7 cellular contexts compared by ENCODE assay signal in genomic region chr17:1718362-1719165, GRCh38. TPM values are rescaled to one million over a fixed set of nuclear protein-coding genes. Genes with fewer than 3 reads are reported as not detected.
DNase-seq lines count a peak whose midpoint lies in the region; ATAC-seq, FAIRE-seq and TF ChIP-seq lines count a peak whose summit lies in the region.
"Had no signal": no experiment of that assay in that cellular context is flagged by ENCODE, and none has a peak within 500 bp of the region (broad histone marks: within the 10 kb centered on the region; RNA-seq: fewer than 3 reads in every experiment).

No MANE protein-coding gene starts in this region.

- CTCF ChIA-PET in HCT116 (lab: Charles Lee) (interaction anchor here (0.6 to 4.8 kb wide), 5 partner anchors 8 to 526 kb away, joined by 3 to 39 read pairs (median 5); no protein-coding TSS in a partner anchor), K562 (lab: Yijun Ruan, JAX; ENCODE audit: low intra/inter-chr PET ratio) (no interaction called here)

- intact Hi-C loops in HCT116 (cut with micrococcal nuclease) = loop anchor here (10.0 kb wide), 1 partner anchor 686 kb away; the partner anchor contains the start of gene MNT
- intact Hi-C loops in K562 (cut with micrococcal nuclease) = loop anchor here (5.0 kb wide), 3 partner anchors 36 to 314 kb away; partner anchors contain the start of genes DPH1, PRPF8 and SERPINF1

- H3K4me3 ChIP-seq in HCT116 (replicated peaks in 1 of 2; ENCODE audit: low read depth in 1 of 2, low read length in 2 of 2) (peak overlapping the region in 1 of 2 experiments; percentile 13; a peak in 1 of 4 replicates), K562 (no peak overlapping the region), trophoblast cell (ENCODE audit: low read depth, low read length) (no peak overlapping the region)

- in situ Hi-C loops in K562 (cut with MboI) = loop anchor here (10.0 kb wide), 1 partner anchor 316 kb away; the partner anchor contains the start of gene DPH1

- H2BK120ac ChIP-seq in trophoblast cell (ENCODE audit: insufficient read depth, low read length, poor library complexity) = peak overlapping the region; percentile 59

- peak overlapping the region; percentile 57 for H3K4ac ChIP-seq in trophoblast cell (ENCODE audit: low read depth, low read length)

- H3K4me2 ChIP-seq in HCT116 (ENCODE audit: low read length) (peak overlapping the region; percentile 94), K562 (ENCODE audit: insufficient read depth, low read length) (peak overlapping the region; percentile 85), trophoblast cell (ENCODE audit: low read length) (no peak overlapping the region)

- H3K27ac ChIP-seq in HCT116 (ENCODE audit: low read depth, low read length) (peak overlapping the region; percentile 99), K562 (ENCODE audit: extremely low read depth, low read depth, low read length) (peak overlapping the region; percentile 99), trophoblast cell (ENCODE audit: low read depth, low read length) (no peak overlapping the region)

- TF ChIP-seq CTCF in HCT116 (IDR thresholded peaks at IDR 0.05 in 2 of 3, conservative IDR thresholded peaks at IDR 0.05 in 1 of 3; ENCODE audit: borderline replicate concordance in 1 of 3, insufficient read depth in 1 of 3, low read depth in 2 of 3, low read length in 2 of 3) (no peak), K562 (IDR thresholded peaks at IDR 0.05 in 2 of 3, conservative IDR thresholded peaks at IDR 0.05 in 1 of 3; ENCODE audit: insufficient read depth in 2 of 3, low read depth in 1 of 3, low read length in 3 of 3) (no peak)

- H3K9me2 ChIP-seq in HCT116 (ENCODE audit: insufficient read depth) = no peaks in the 10 kb centered on the region

- no peaks in the 10 kb centered on the region for H3K9me3 ChIP-seq in HCT116 (ENCODE audit: control insufficient read depth in 1 of 2, insufficient read depth in 1 of 2, low read depth in 1 of 2, low read length in 2 of 2)
- H3K9me3 ChIP-seq in K562 (replicated peaks; ENCODE audit: control insufficient read depth, insufficient read depth, low read depth, low read length) = no peaks in the 10 kb centered on the region
- H3K9me3 ChIP-seq in trophoblast cell (ENCODE audit: insufficient read depth, low read depth, low read length) = no peaks in the 10 kb centered on the region

- no peak for TF ChIP-seq RAD21 in HCT116 (IDR thresholded peaks at IDR 0.05; ENCODE audit: low read depth)
- TF ChIP-seq RAD21 in K562 (CRISPR knock-in tag; conservative IDR thresholded peaks at IDR 0.05 in 1 of 2, IDR thresholded peaks at IDR 0.05 in 1 of 2) = no peak

- H3K23ac ChIP-seq in trophoblast cell (ENCODE audit: low read length) = no peak overlapping the region

- no TSS peak for BruUV-seq in HCT116 (replicated peaks; lab: Mats Ljungman, UMichigan)
- no TSS peak for BruUV-seq in K562 (replicated peaks; lab: Mats Ljungman, UMichigan)

- no peak for FAIRE-seq in K562 (lab: Jason Lieb, UNC)

- POLR2A ChIA-PET in HCT116 (lab: Charles Lee) = no interaction called here
- POLR2A ChIA-PET in K562 (lab: Yijun Ruan, JAX) = interaction anchor here (0.8 to 3.8 kb wide), 7 partner anchors 10 to 69 kb away, joined by 3 to 16 read pairs (median 5); partner anchors contain the start of genes RILP and SERPINF1

- peak overlapping the region; percentile 93 for H3K9ac ChIP-seq in HCT116 (ENCODE audit: low read length)
- peak overlapping the region; percentile 77 to 98 for H3K9ac ChIP-seq in K562 (ENCODE audit: insufficient read depth in 1 of 2, low read depth in 2 of 2, low read length in 2 of 2)
- H3K9ac ChIP-seq in trophoblast cell (ENCODE audit: low read length) = no peak overlapping the region

- peaks cover 33% of the 10 kb centered on the region for H3K79me1 ChIP-seq in trophoblast cell (ENCODE audit: low read length)

- WGBS in K562 (ENCODE audit: insufficient coverage, low coverage, missing lambda C conversion rate) = 75% methylated on average over 16 of the region's 19 CpGs
- no CpG with 5 or more reads among the region's 19 CpGs for WGBS in trophoblast cell (ENCODE audit: extremely low coverage, insufficient coverage, insufficient read length)

- H3K4me1 ChIP-seq in HCT116 (ENCODE audit: control insufficient read depth in 1 of 2, insufficient read depth in 2 of 2, low read length in 2 of 2) (peaks cover 30 to 63% of the 10 kb centered on the region in 2 experiments), K562 (replicated peaks in 1 of 2; ENCODE audit: control insufficient read depth in 2 of 2, insufficient read depth in 2 of 2, low read length in 2 of 2) (peaks cover 25 to 33% of the 10 kb centered on the region in 2 experiments; a peak in 4 of 5 replicates), trophoblast cell (ENCODE audit: control insufficient read depth in 1 of 2, insufficient read depth in 2 of 2, low read length in 2 of 2) (peaks cover 10 to 15% of the 10 kb centered on the region in 2 experiments)

- H3K79me2 ChIP-seq in HCT116 (ENCODE audit: insufficient read depth, low read length) (peaks cover 23% of the 10 kb centered on the region; the same call in 1 of the 2 replicates), K562 (ENCODE audit: control insufficient read depth, insufficient read depth, low read length) (peaks cover 25% of the 10 kb centered on the region), trophoblast cell (ENCODE audit: control insufficient read depth, insufficient read depth, low read length, poor library complexity) (peaks cover 27% of the 10 kb centered on the region)

- ATAC-seq in HCT116 = no peak
- ATAC-seq in K562 = no peak

- H3K27me3 ChIP-seq in HCT116 (ENCODE audit: insufficient read depth, low read length) = no peaks in the 10 kb centered on the region
- no peaks in the 10 kb centered on the region for H3K27me3 ChIP-seq in K562 (ENCODE audit: control insufficient read depth in 2 of 2, insufficient read depth in 2 of 2, low read length in 2 of 2)
- no peaks in the 10 kb centered on the region for H3K27me3 ChIP-seq in trophoblast cell (ENCODE audit: insufficient read depth, low read length)

- H2BK12ac ChIP-seq in trophoblast cell (ENCODE audit: low read length) = peak overlapping the region; percentile 58

- H4K12ac ChIP-seq in trophoblast cell (ENCODE audit: low read depth, low read length) = peak overlapping the region; percentile 8

- TF ChIP-seq EP300 in K562 (IDR thresholded peaks at IDR 0.05; ENCODE audit: low read length) = no peak

- H3K9me1 ChIP-seq in K562 (ENCODE audit: control insufficient read depth, insufficient read depth, low read length) = no peaks in the 10 kb centered on the region

- H3K36me3 ChIP-seq in HCT116 (ENCODE audit: control insufficient read depth in 1 of 2, insufficient read depth in 2 of 2, low read length in 2 of 2) (no peaks in the 10 kb centered on the region), K562 (ENCODE audit: control insufficient read depth, insufficient read depth, low read length) (peaks cover 4% of the 10 kb centered on the region; the same call in 2 of the 3 replicates), trophoblast cell (ENCODE audit: control insufficient read depth in 1 of 2, insufficient read depth in 2 of 2, low read length in 2 of 2) (peaks cover 8 to 11% of the 10 kb centered on the region in 2 experiments)

- H4K91ac ChIP-seq in trophoblast cell (ENCODE audit: low read depth, low read length) = peak overlapping the region; percentile 82

- no peak overlapping the region for H3K14ac ChIP-seq in trophoblast cell (ENCODE audit: low read length)

- H4K8ac ChIP-seq in trophoblast cell (ENCODE audit: low read depth, low read length) = peak overlapping the region; percentile 5

- DNase-seq in HCT116 (ENCODE audit: low read depth, low spot score) = no peak
- DNase-seq in K562 (ENCODE audit: extremely low read depth in 1 of 4, low spot score in 3 of 4) = no peak
- peak in 1 of 2 donors; percentile 13 for DNase-seq in trophoblast cell
- DNase-seq in stimulated activated CD8-positive, alpha-beta memory T cell treated with anti-CD3 and anti-CD28 coated beads, Interleukin-4, amount 100 ng/mL, for 48 hours = no peak
- no peak for DNase-seq in NAMALWA (ENCODE audit: low spot score)
- DNase-seq in cortex of kidney (lab: John Stamatoyannopoulos, UW) = no peak
- DNase-seq: NK-92 treated with Interleukin-12 subunit alpha and Interleukin-12 subunit beta, amount 100 ng/mL, for 24 hours had no signal

- H2BK5ac ChIP-seq in trophoblast cell (ENCODE audit: low read depth, low read length, poor library complexity) = no peak overlapping the region

- peak overlapping the region; percentile 45 for H2AK5ac ChIP-seq in trophoblast cell (ENCODE audit: low read length)

- H3K18ac ChIP-seq in trophoblast cell (ENCODE audit: low read length) = peak overlapping the region; percentile 22

- RAD21 ChIA-PET in HCT116 (lab: Charles Lee; ENCODE audit: low non-redundant PET in 1 of 2, low total read pairs in 2 of 2, uncharacterized antibody in 2 of 2, unreplicated experiment in 2 of 2) = no interaction called here

- no peak overlapping the region for H2AFZ ChIP-seq in HCT116 (ENCODE audit: low read depth, low read length, poor library complexity, severe bottlenecking)
- H2AFZ ChIP-seq in K562 (ENCODE audit: low read depth, low read length) = peak overlapping the region; percentile 40
- peak overlapping the region; percentile 6 for H2AFZ ChIP-seq in trophoblast cell (ENCODE audit: insufficient read depth, low read length, poor library complexity)

- TF ChIP-seq POLR2A in HCT116 (IDR thresholded peaks at IDR 0.05; ENCODE audit: borderline replicate concordance, extremely low read depth, insufficient read depth, insufficient read length) (no peak), K562 (conservative IDR thresholded peaks at IDR 0.05) (no peak)

- H4K20me1 ChIP-seq in HCT116 (ENCODE audit: insufficient read depth) = no peaks in the 10 kb centered on the region
- H4K20me1 ChIP-seq in K562 (replicated peaks; ENCODE audit: control insufficient read depth, insufficient read depth, low read length) = 0 out of 2 replicates have a peak, but pooled peaks cover 3% of the 10 kb centered on the region

RNA-seq across cellular contexts. Expression of gene WDR81, which starts 5.9 kb away (rescaled TPM):
- total RNA-seq in HCT116 (2021; ENCODE audit: unreplicated experiment) = 17.3 TPM
- polyA plus RNA-seq in HCT116 (2012) = 10.1 and 10.8 TPM in 2 replicates
- 13.5 and 42.5 TPM in 2 replicates for total RNA-seq in K562 (2011; cell fraction: chromatin; rRNA removed; ENCODE audit: low replicate concordance)
- 29.2 and 35.2 TPM in 2 replicates for total RNA-seq in K562 (2011; cell fraction: nucleolus; rRNA removed)
- total RNA-seq in K562 (2011; cell fraction: nucleoplasm; rRNA removed) = 14.9 and 15.0 TPM in 2 replicates
- 11.1 and 12.5 TPM in 2 replicates for total RNA-seq in K562 (2014; rRNA removed)
- 0.89 and 1.7 TPM in 2 replicates for total RNA-seq in K562 (2014; rRNA removed; fragmentation: Illumina TruSeq; extraction: Trizol)
- 4.3 and 5.3 TPM in 2 replicates for total RNA-seq in K562 (2015; rRNA removed; fragmentation: Illumina TruSeq; extraction: Trizol)
- 13.0 and 17.1 TPM in 2 replicates for total RNA-seq in K562 (2021)
- polyA plus RNA-seq in K562 (2011; rRNA removed) = 2.7 and 5.1 TPM in 2 replicates
- polyA plus RNA-seq in K562 (2011; cell fraction: cytosol; rRNA removed) = 5.3 and 9.9 TPM in 2 replicates
- polyA plus RNA-seq in K562 (2011; cell fraction: nucleus; rRNA removed) = 26.4 and 53.6 TPM in 2 replicates
- polyA plus RNA-seq in K562 (2012) = 8.7 and 12.9 TPM in 2 replicates
- 3.3 and 9.0 TPM in 2 replicates for polyA plus RNA-seq in K562 (2014; fragmentation: Illumina TruSeq; extraction: Trizol)
- under 1 TPM; 0.01 to 0.04 TPM for polyA plus RNA-seq in K562 (2014; fragmentation: Nextera tagmentation; extraction: Ambion mirVana)
- 12.2 and 12.9 TPM in 2 replicates for polyA plus RNA-seq in K562 (2014; rRNA removed)
- polyA minus RNA-seq in K562 (2011; rRNA and poly(A)+ RNA removed) = 1.3 and 3.6 TPM in 2 replicates
- polyA minus RNA-seq in K562 (2011; cell fraction: cytosol; rRNA and poly(A)+ RNA removed) = 10.1 and 18.5 TPM in 2 replicates
- polyA minus RNA-seq in K562 (2011; cell fraction: nucleus; rRNA and poly(A)+ RNA removed) = 9.9 and 15.3 TPM in 2 replicates
- polyA plus RNA-seq in trophoblast cell (2013) = 5.0 and 5.2 TPM in 2 replicates

RNA-seq across cellular contexts. Expression of gene TLCD2, which starts 8.4 kb away (rescaled TPM):
- total RNA-seq in HCT116 (2021; ENCODE audit: unreplicated experiment) (1.8 TPM), K562 (2014; rRNA removed) (0.45 and 0.54 TPM in 2 replicates), K562 (2014; rRNA removed; fragmentation: Illumina TruSeq; extraction: Trizol) (0.64 and 0.65 TPM in 2 replicates), K562 (2015; rRNA removed; fragmentation: Illumina TruSeq; extraction: Trizol) (0.76 and 0.98 TPM in 2 replicates), K562 (2021) (0.78 and 0.89 TPM in 2 replicates)
- 1.5 and 1.9 TPM in 2 replicates for polyA plus RNA-seq in HCT116 (2012)
- 1.2 and 1.5 TPM in 2 replicates for total RNA-seq in K562 (2011; cell fraction: chromatin; rRNA removed; ENCODE audit: low replicate concordance)
- 1.1 and 1.2 TPM in 2 replicates for total RNA-seq in K562 (2011; cell fraction: nucleolus; rRNA removed)
- total RNA-seq in K562 (2011; cell fraction: nucleoplasm; rRNA removed) = 1.2 and 1.5 TPM in 2 replicates
- polyA plus RNA-seq in K562 (2011; rRNA removed) (0.46 and 0.50 TPM in 2 replicates), K562 (2014; fragmentation: Illumina TruSeq; extraction: Trizol) (0.58 and 0.64 TPM in 2 replicates), K562 (2014; fragmentation: Nextera tagmentation; extraction: Ambion mirVana) (under 1 TPM; 0.10 to 0.13 TPM), K562 (2014; rRNA removed) (0.73 and 1.0 TPM in 2 replicates)
- polyA plus RNA-seq in K562 (2011; cell fraction: cytosol; rRNA removed) = 0.49 and 0.53 TPM in 2 replicates
- 0.39 and 0.54 TPM in 2 replicates for polyA plus RNA-seq in K562 (2011; cell fraction: nucleus; rRNA removed)
- 0.89 and 4.5 TPM in 2 replicates for polyA plus RNA-seq in K562 (2012)
- 0.72 and 0.81 TPM in 2 replicates for polyA minus RNA-seq in K562 (2011; rRNA and poly(A)+ RNA removed)
- polyA minus RNA-seq in K562 (2011; cell fraction: cytosol; rRNA and poly(A)+ RNA removed) = 0.48 and 0.73 TPM in 2 replicates
- 0.40 and 0.56 TPM in 2 replicates for polyA minus RNA-seq in K562 (2011; cell fraction: nucleus; rRNA and poly(A)+ RNA removed)
- 2.0 and 2.1 TPM in 2 replicates for polyA plus RNA-seq in trophoblast cell (2013)

RNA-seq across cellular contexts. Expression of gene SERPINF2, which starts 24.1 kb away (rescaled TPM):
- 2.5 TPM for total RNA-seq in HCT116 (2021; ENCODE audit: unreplicated experiment)
- 4.5 and 5.1 TPM in 2 replicates for polyA plus RNA-seq in HCT116 (2012)
- total RNA-seq in K562 (2011; cell fraction: chromatin; rRNA removed; ENCODE audit: low replicate concordance) = 0.25 TPM in 1 of 2 replicates, not detected in the other
- not detected in 2 replicates for total RNA-seq in K562 (2011; cell fraction: nucleolus; rRNA removed)
- total RNA-seq in K562 (2011; cell fraction: nucleoplasm; rRNA removed) = not detected in 2 replicates
- total RNA-seq in K562 (2014; rRNA removed) = not detected in 2 replicates
- not detected in 2 replicates for total RNA-seq in K562 (2014; rRNA removed; fragmentation: Illumina TruSeq; extraction: Trizol)
- total RNA-seq in K562 (2015; rRNA removed; fragmentation: Illumina TruSeq; extraction: Trizol) = not detected in 2 replicates
- 0.22 TPM in 2 replicates for total RNA-seq in K562 (2021)
- 0.04 TPM in 1 of 2 replicates, not detected in the other for polyA plus RNA-seq in K562 (2011; rRNA removed)
- polyA plus RNA-seq in K562 (2011; cell fraction: cytosol; rRNA removed) = 0.03 TPM in 1 of 2 replicates, not detected in the other
- 0.07 TPM in 1 of 2 replicates, not detected in the other for polyA plus RNA-seq in K562 (2011; cell fraction: nucleus; rRNA removed)
- 0.03 and 0.06 TPM in 2 replicates for polyA plus RNA-seq in K562 (2012)
- not detected in 2 replicates for polyA plus RNA-seq in K562 (2014; fragmentation: Illumina TruSeq; extraction: Trizol)
- polyA plus RNA-seq in K562 (2014; fragmentation: Nextera tagmentation; extraction: Ambion mirVana) = not detected
- polyA plus RNA-seq in K562 (2014; rRNA removed) = not detected in 2 replicates
- not detected in 2 replicates for polyA minus RNA-seq in K562 (2011; rRNA and poly(A)+ RNA removed)
- polyA minus RNA-seq in K562 (2011; cell fraction: cytosol; rRNA and poly(A)+ RNA removed) = 0.91 TPM in 1 of 2 replicates, not detected in the other
- not detected in 2 replicates for polyA minus RNA-seq in K562 (2011; cell fraction: nucleus; rRNA and poly(A)+ RNA removed)
- 0.06 and 0.08 TPM in 2 replicates for polyA plus RNA-seq in trophoblast cell (2013)

RNA-seq across cellular contexts. Expression of gene PRPF8, which starts 33.9 kb away (rescaled TPM):
- total RNA-seq in HCT116 (2021; ENCODE audit: unreplicated experiment) (386 TPM), K562 (2014; rRNA removed) (85.9 and 111 TPM in 2 replicates), K562 (2014; rRNA removed; fragmentation: Illumina TruSeq; extraction: Trizol) (64.3 and 72.1 TPM in 2 replicates), K562 (2015; rRNA removed; fragmentation: Illumina TruSeq; extraction: Trizol) (64.6 and 74.2 TPM in 2 replicates), K562 (2021) (278 and 294 TPM in 2 replicates)
- 284 and 382 TPM in 2 replicates for polyA plus RNA-seq in HCT116 (2012)
- total RNA-seq in K562 (2011; cell fraction: chromatin; rRNA removed; ENCODE audit: low replicate concordance) = 654 and 969 TPM in 2 replicates
- total RNA-seq in K562 (2011; cell fraction: nucleolus; rRNA removed) = 322 and 340 TPM in 2 replicates
- total RNA-seq in K562 (2011; cell fraction: nucleoplasm; rRNA removed) = 351 and 363 TPM in 2 replicates
- polyA plus RNA-seq in K562 (2011; rRNA removed) (64.3 and 160 TPM in 2 replicates), K562 (2014; fragmentation: Illumina TruSeq; extraction: Trizol) (208 and 224 TPM in 2 replicates), K562 (2014; fragmentation: Nextera tagmentation; extraction: Ambion mirVana) (100 to 1,000 TPM; 128 to 174 TPM), K562 (2014; rRNA removed) (77.2 and 85.9 TPM in 2 replicates)
- polyA plus RNA-seq in K562 (2011; cell fraction: cytosol; rRNA removed) = 111 and 123 TPM in 2 replicates
- polyA plus RNA-seq in K562 (2011; cell fraction: nucleus; rRNA removed) = 279 and 287 TPM in 2 replicates
- polyA plus RNA-seq in K562 (2012) = 137 and 179 TPM in 2 replicates
- polyA minus RNA-seq in K562 (2011; rRNA and poly(A)+ RNA removed) = 219 and 329 TPM in 2 replicates
- polyA minus RNA-seq in K562 (2011; cell fraction: cytosol; rRNA and poly(A)+ RNA removed) = 406 and 503 TPM in 2 replicates
- 87.5 and 163 TPM in 2 replicates for polyA minus RNA-seq in K562 (2011; cell fraction: nucleus; rRNA and poly(A)+ RNA removed)
- polyA plus RNA-seq in trophoblast cell (2013) = 142 and 147 TPM in 2 replicates

RNA-seq across cellular contexts. Expression of gene SERPINF1, which starts 43.3 kb away (rescaled TPM):
- total RNA-seq in HCT116 (2021; ENCODE audit: unreplicated experiment) (2.7 TPM), K562 (2014; rRNA removed) (37.7 and 54.7 TPM in 2 replicates), K562 (2014; rRNA removed; fragmentation: Illumina TruSeq; extraction: Trizol) (21.5 and 27.5 TPM in 2 replicates), K562 (2015; rRNA removed; fragmentation: Illumina TruSeq; extraction: Trizol) (37.0 and 40.4 TPM in 2 replicates), K562 (2021) (34.5 and 44.2 TPM in 2 replicates)
- 0.82 and 1.9 TPM in 2 replicates for polyA plus RNA-seq in HCT116 (2012)
- 49.3 and 78.6 TPM in 2 replicates for total RNA-seq in K562 (2011; cell fraction: chromatin; rRNA removed; ENCODE audit: low replicate concordance)
- 114 and 121 TPM in 2 replicates for total RNA-seq in K562 (2011; cell fraction: nucleolus; rRNA removed)
- 64.9 and 87.2 TPM in 2 replicates for total RNA-seq in K562 (2011; cell fraction: nucleoplasm; rRNA removed)
- polyA plus RNA-seq in K562 (2011; rRNA removed) (66.9 and 85.2 TPM in 2 replicates), K562 (2014; fragmentation: Illumina TruSeq; extraction: Trizol) (44.8 and 53.4 TPM in 2 replicates), K562 (2014; fragmentation: Nextera tagmentation; extraction: Ambion mirVana) (1 to 10 TPM; 2.6 to 6.3 TPM), K562 (2014; rRNA removed) (42.4 and 78.9 TPM in 2 replicates)
- 137 and 141 TPM in 2 replicates for polyA plus RNA-seq in K562 (2011; cell fraction: cytosol; rRNA removed)
- 57.8 and 67.5 TPM in 2 replicates for polyA plus RNA-seq in K562 (2011; cell fraction: nucleus; rRNA removed)
- polyA plus RNA-seq in K562 (2012) = 34.1 and 98.1 TPM in 2 replicates
- 35.2 and 36.2 TPM in 2 replicates for polyA minus RNA-seq in K562 (2011; rRNA and poly(A)+ RNA removed)
- polyA minus RNA-seq in K562 (2011; cell fraction: cytosol; rRNA and poly(A)+ RNA removed) = 21.5 and 27.6 TPM in 2 replicates
- polyA minus RNA-seq in K562 (2011; cell fraction: nucleus; rRNA and poly(A)+ RNA removed) = 9.0 and 17.2 TPM in 2 replicates
- 2.2 and 2.3 TPM in 2 replicates for polyA plus RNA-seq in trophoblast cell (2013)

Comparison
In these comparisons a context has a peak if more than half of its experiments do, and no peak if none do; other contexts are left out.
1. Of the 22 proteins assayed by ChIP-seq in both K562 and HCT116: peak only in K562: ZBTB33; only in HCT116: none; in both: none; in neither: 21.